ENCODE assay signal across 1 cellular context in the genomic region with DNA sequence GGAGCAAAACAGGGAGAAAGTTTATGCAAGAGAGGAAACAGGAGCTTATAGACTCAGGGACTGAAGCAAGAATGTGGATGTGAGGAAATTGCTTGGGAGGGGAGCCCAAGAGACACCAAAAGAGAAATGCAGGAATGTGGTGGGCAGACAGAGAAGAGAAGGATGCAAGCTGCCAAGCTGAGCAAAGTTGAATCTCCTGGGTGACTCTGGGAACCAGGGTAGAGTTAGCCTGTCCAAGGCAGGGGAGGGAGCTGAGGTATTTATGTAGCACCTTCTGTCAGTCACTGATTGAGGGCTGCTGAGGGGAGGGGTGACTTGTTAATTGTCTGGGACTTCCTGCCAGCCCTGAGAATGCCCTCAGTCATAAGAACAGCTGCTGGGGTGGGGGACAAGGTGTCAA.
TF ChIP-seq lines count a peak whose summit lies in the region.

No MANE protein-coding gene starts in this region.

TF ChIP-seq in H1, 55 proteins besides CTCF, POLR2A, EP300 and RAD21 (continued from another document):
- TF ChIP-seq, protein P1, sequence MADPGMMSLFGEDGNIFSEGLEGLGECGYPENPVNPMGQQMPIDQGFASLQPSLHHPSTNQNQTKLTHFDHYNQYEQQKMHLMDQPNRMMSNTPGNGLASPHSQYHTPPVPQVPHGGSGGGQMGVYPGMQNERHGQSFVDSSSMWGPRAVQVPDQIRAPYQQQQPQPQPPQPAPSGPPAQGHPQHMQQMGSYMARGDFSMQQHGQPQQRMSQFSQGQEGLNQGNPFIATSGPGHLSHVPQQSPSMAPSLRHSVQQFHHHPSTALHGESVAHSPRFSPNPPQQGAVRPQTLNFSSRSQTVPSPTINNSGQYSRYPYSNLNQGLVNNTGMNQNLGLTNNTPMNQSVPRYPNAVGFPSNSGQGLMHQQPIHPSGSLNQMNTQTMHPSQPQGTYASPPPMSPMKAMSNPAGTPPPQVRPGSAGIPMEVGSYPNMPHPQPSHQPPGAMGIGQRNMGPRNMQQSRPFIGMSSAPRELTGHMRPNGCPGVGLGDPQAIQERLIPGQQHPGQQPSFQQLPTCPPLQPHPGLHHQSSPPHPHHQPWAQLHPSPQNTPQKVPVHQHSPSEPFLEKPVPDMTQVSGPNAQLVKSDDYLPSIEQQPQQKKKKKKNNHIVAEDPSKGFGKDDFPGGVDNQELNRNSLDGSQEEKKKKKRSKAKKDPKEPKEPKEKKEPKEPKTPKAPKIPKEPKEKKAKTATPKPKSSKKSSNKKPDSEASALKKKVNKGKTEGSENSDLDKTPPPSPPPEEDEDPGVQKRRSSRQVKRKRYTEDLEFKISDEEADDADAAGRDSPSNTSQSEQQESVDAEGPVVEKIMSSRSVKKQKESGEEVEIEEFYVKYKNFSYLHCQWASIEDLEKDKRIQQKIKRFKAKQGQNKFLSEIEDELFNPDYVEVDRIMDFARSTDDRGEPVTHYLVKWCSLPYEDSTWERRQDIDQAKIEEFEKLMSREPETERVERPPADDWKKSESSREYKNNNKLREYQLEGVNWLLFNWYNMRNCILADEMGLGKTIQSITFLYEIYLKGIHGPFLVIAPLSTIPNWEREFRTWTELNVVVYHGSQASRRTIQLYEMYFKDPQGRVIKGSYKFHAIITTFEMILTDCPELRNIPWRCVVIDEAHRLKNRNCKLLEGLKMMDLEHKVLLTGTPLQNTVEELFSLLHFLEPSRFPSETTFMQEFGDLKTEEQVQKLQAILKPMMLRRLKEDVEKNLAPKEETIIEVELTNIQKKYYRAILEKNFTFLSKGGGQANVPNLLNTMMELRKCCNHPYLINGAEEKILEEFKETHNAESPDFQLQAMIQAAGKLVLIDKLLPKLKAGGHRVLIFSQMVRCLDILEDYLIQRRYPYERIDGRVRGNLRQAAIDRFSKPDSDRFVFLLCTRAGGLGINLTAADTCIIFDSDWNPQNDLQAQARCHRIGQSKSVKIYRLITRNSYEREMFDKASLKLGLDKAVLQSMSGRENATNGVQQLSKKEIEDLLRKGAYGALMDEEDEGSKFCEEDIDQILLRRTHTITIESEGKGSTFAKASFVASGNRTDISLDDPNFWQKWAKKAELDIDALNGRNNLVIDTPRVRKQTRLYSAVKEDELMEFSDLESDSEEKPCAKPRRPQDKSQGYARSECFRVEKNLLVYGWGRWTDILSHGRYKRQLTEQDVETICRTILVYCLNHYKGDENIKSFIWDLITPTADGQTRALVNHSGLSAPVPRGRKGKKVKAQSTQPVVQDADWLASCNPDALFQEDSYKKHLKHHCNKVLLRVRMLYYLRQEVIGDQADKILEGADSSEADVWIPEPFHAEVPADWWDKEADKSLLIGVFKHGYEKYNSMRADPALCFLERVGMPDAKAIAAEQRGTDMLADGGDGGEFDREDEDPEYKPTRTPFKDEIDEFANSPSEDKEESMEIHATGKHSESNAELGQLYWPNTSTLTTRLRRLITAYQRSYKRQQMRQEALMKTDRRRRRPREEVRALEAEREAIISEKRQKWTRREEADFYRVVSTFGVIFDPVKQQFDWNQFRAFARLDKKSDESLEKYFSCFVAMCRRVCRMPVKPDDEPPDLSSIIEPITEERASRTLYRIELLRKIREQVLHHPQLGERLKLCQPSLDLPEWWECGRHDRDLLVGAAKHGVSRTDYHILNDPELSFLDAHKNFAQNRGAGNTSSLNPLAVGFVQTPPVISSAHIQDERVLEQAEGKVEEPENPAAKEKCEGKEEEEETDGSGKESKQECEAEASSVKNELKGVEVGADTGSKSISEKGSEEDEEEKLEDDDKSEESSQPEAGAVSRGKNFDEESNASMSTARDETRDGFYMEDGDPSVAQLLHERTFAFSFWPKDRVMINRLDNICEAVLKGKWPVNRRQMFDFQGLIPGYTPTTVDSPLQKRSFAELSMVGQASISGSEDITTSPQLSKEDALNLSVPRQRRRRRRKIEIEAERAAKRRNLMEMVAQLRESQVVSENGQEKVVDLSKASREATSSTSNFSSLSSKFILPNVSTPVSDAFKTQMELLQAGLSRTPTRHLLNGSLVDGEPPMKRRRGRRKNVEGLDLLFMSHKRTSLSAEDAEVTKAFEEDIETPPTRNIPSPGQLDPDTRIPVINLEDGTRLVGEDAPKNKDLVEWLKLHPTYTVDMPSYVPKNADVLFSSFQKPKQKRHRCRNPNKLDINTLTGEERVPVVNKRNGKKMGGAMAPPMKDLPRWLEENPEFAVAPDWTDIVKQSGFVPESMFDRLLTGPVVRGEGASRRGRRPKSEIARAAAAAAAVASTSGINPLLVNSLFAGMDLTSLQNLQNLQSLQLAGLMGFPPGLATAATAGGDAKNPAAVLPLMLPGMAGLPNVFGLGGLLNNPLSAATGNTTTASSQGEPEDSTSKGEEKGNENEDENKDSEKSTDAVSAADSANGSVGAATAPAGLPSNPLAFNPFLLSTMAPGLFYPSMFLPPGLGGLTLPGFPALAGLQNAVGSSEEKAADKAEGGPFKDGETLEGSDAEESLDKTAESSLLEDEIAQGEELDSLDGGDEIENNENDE (IDR thresholded peaks at IDR 0.05; ENCODE audit: insufficient replicate concordance, low read length), result no peak
- TF ChIP-seq, protein P2, sequence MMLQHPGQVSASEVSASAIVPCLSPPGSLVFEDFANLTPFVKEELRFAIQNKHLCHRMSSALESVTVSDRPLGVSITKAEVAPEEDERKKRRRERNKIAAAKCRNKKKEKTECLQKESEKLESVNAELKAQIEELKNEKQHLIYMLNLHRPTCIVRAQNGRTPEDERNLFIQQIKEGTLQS (IDR thresholded peaks at IDR 0.05; ENCODE audit: insufficient read depth, low read depth, low read length), result no peak
- no peak for TF ChIP-seq EGR1 (IDR thresholded peaks at IDR 0.05; ENCODE audit: borderline replicate concordance, low read depth, low read length)
- TF ChIP-seq TEAD4 (IDR thresholded peaks at IDR 0.05; ENCODE audit: low read depth, low read length), result peak; percentile 85
- no peak for TF ChIP-seq KDM5A (IDR thresholded peaks at IDR 0.05; ENCODE audit: low read length)
- no peak for TF ChIP-seq CREB1 (IDR thresholded peaks at IDR 0.05)
- no peak for TF ChIP-seq SIX5 (IDR thresholded peaks at IDR 0.05; ENCODE audit: low read depth, low read length)
- no peak for TF ChIP-seq EZH2 (IDR thresholded peaks at IDR 0.05; ENCODE audit: low read depth, low read length, severe bottlenecking)
- no peak for TF ChIP-seq SUZ12 (IDR thresholded peaks at IDR 0.05; ENCODE audit: low read length)
